In the genomic region with DNA sequence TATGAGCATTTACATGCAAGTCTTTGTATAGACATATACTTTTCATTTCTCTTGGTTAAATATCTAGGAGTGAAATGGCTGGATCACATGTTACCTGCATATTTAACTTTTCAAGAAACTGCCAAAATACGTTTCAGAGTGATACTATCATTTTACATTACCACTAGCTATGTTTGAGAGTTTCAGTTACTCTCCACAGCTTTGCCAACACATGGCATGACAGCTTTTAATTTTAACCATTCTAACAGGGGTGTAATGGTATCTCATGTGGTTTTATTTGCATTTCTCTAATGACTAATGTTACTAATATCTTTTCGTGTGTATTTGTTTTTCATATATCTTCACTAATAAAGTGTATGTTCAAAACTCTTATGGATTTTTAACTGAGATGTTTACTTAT, we compare ENCODE assay signal across 30 cellular contexts.
"Had no signal": no experiment of that assay in that cellular context is flagged by ENCODE, and none has a peak within 500 bp of the region (broad histone marks: within the 10 kb centered on the region; RNA-seq: fewer than 3 reads in every experiment).

No MANE protein-coding gene starts in this region.

- H3K36me3 ChIP-seq: ascending aorta had no signal

- H3K36me3 Mint-ChIP-seq: activated CD4-positive, alpha-beta memory T cell treated with anti-CD3 and anti-CD28 coated beads for 36 hours; activated naive CD8-positive, alpha-beta T cell treated with anti-CD3 and anti-CD28 coated beads for 36 hours had no signal

- ATAC-seq: activated T-cell treated with anti-CD3 and anti-CD28 coated beads, Interleukin-2, amount 50 U/mL, for 4 hours had no signal

- H3K27me3 ChIP-seq: ascending aorta had no signal

- H3K4me3 Mint-ChIP-seq: activated B cell treated with CpG ODN at 0.5 μM for 24 hours; activated CD4-positive, alpha-beta memory T cell treated with anti-CD3 and anti-CD28 coated beads for 36 hours; activated naive CD8-positive, alpha-beta T cell treated with anti-CD3 and anti-CD28 coated beads for 36 hours; activated T-cell treated with anti-CD3 and anti-CD28 coated beads, Interleukin-2, amount 50 U/mL, for 4 hours had no signal

- H3K27ac Mint-ChIP-seq: activated B cell treated with CpG ODN at 0.5 μM for 24 hours; activated CD4-positive, alpha-beta memory T cell treated with anti-CD3 and anti-CD28 coated beads for 36 hours; activated naive CD8-positive, alpha-beta T cell treated with anti-CD3 and anti-CD28 coated beads for 36 hours had no signal

- H3K9me3 Mint-ChIP-seq: activated B cell treated with CpG ODN at 0.5 μM for 24 hours; activated CD4-positive, alpha-beta memory T cell treated with anti-CD3 and anti-CD28 coated beads for 36 hours; activated naive CD8-positive, alpha-beta T cell treated with anti-CD3 and anti-CD28 coated beads for 36 hours; activated T-cell treated with anti-CD3 and anti-CD28 coated beads, Interleukin-2, amount 50 U/mL, for 4 hours had no signal

- H3K4me3 ChIP-seq: ascending aorta had no signal

- DNase-seq: activated B cell treated with CpG ODN at 0.5 μM for 24 hours; activated CD4-positive, alpha-beta memory T cell treated with anti-CD3 and anti-CD28 coated beads for 36 hours; activated CD4-positive, alpha-beta T cell treated with anti-CD3 and anti-CD28 coated beads for 4 hours; activated CD4-positive, alpha-beta T cell treated with anti-CD3 and anti-CD28 coated beads, Interleukin-2, amount 50 U/mL, for 1 hour; activated CD4-positive, CD25-positive, alpha-beta regulatory T cell treated with anti-CD3 and anti-CD28 coated beads, Interleukin-2, amount 50 U/mL, for 72 hours; activated CD8-positive, alpha-beta memory T cell treated with anti-CD3 and anti-CD28 coated beads, Interleukin-2, amount 50 U/mL, for 4 hours; activated effector memory CD4-positive, alpha-beta T cell treated with Interleukin-2 at 50 U/mL for 16 hours; activated naive CD4-positive, alpha-beta T cell; activated naive CD4-positive, alpha-beta T cell treated with anti-CD3 and anti-CD28 coated beads, Interleukin-2, amount 50 U/mL, for 16 hours; activated naive CD8-positive, alpha-beta T cell treated with anti-CD3 and anti-CD28 coated beads for 36 hours; activated T-cell treated with anti-CD3 and anti-CD28 coated beads for 4 hours; activated T-cell treated with anti-CD3 and anti-CD28 coated beads, Interleukin-2, amount 50 U/mL, for 4 hours; amygdala; MM.1S; MV-4-11; NCI-H1092; NCI-H1436 treated with DMSO at 0.1 percent for 48 hours; NCI-H187; NCI-H2029 treated with DMSO at 0.1 percent for 48 hours; NCI-H2107; NCI-H345; NCI-H524 treated with DMSO at 0.1 percent for 48 hours; NCI-H748 treated with DMSO at 0.1 percent for 48 hours; OCI-M1; Right ventricle myocardium superior; SW 1271; T-helper 1 cell; T-helper 2 cell; T-helper 9 cell had no signal

- H3K27me3 Mint-ChIP-seq: activated B cell treated with CpG ODN at 0.5 μM for 24 hours; activated CD4-positive, alpha-beta memory T cell treated with anti-CD3 and anti-CD28 coated beads for 36 hours; activated naive CD8-positive, alpha-beta T cell treated with anti-CD3 and anti-CD28 coated beads for 36 hours had no signal

- H3K4me1 Mint-ChIP-seq: activated naive CD8-positive, alpha-beta T cell treated with anti-CD3 and anti-CD28 coated beads for 36 hours had no signal
